1 cellular context compared by ENCODE assay signal in genomic region chr5:154850255-154851062, GRCh38.
TF ChIP-seq lines count a peak whose summit lies in the region.

A gene with protein sequence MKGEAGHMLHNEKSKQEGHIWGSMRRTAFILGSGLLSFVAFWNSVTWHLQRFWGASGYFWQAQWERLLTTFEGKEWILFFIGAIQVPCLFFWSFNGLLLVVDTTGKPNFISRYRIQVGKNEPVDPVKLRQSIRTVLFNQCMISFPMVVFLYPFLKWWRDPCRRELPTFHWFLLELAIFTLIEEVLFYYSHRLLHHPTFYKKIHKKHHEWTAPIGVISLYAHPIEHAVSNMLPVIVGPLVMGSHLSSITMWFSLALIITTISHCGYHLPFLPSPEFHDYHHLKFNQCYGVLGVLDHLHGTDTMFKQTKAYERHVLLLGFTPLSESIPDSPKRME (minus strand): TSS chr5:154850603. CDS start chr5:154838178, 12,425 bp downstream.

TF ChIP-seq in HEK293, 187 proteins besides CTCF, POLR2A, EP300 and RAD21 (continued from another document):
- TF ChIP-seq ZNF792 (tag by site-specific recombination; IDR thresholded peaks at IDR 0.05): no peak
- TF ChIP-seq PRDM10 (tag by site-specific recombination; IDR thresholded peaks at IDR 0.05): peak; percentile 77
- 0 out of 2 replicates have a peak, but pooled peaks have one; percentile 63 for TF ChIP-seq ZNF501 (tag by site-specific recombination; IDR thresholded peaks at IDR 0.05)
- TF ChIP-seq ZNF2 (tag by site-specific recombination; IDR thresholded peaks at IDR 0.05): peak; percentile 60; the same call in 1 of the 2 replicates
- TF ChIP-seq, protein P1, sequence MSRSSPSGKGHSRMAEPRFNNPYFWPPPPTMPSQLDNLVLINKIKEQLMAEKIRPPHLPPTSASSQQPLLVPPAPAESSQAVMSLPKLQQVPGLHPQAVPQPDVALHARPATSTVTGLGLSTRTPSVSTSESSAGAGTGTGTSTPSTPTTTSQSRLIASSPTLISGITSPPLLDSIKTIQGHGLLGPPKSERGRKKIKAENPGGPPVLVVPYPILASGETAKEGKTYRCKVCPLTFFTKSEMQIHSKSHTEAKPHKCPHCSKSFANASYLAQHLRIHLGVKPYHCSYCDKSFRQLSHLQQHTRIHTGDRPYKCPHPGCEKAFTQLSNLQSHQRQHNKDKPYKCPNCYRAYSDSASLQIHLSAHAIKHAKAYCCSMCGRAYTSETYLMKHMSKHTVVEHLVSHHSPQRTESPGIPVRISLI (tag by site-specific recombination; IDR thresholded peaks at IDR 0.05): peak; percentile 99
- no peak for TF ChIP-seq ZNF488 (tag by site-specific recombination; IDR thresholded peaks at IDR 0.05)
- no peak for TF ChIP-seq ZNF529 (tag by site-specific recombination; IDR thresholded peaks at IDR 0.05; ENCODE audit: insufficient replicate concordance)
- peak; percentile 45; the same call in 1 of the 2 replicates for TF ChIP-seq ZFP37 (tag by site-specific recombination; IDR thresholded peaks at IDR 0.05)
- peak; percentile 97 for TF ChIP-seq ZFP69B (tag by site-specific recombination; IDR thresholded peaks at IDR 0.05)
- peak; percentile 49; the same call in 1 of the 2 replicates for TF ChIP-seq PATZ1 (tag by site-specific recombination; IDR thresholded peaks at IDR 0.05)
- TF ChIP-seq ZNF518A (tag by site-specific recombination; conservative IDR thresholded peaks at IDR 0.05; ENCODE audit: low read depth): no peak
- TF ChIP-seq ZFHX2 (tag by site-specific recombination; conservative IDR thresholded peaks at IDR 0.05): peak; percentile 91
- no peak for TF ChIP-seq ZNF133 (tag by site-specific recombination; IDR thresholded peaks at IDR 0.05)
- peak; percentile 52; the same call in 1 of the 2 replicates for TF ChIP-seq ZNF335 (tag by site-specific recombination; conservative IDR thresholded peaks at IDR 0.05)
- TF ChIP-seq ZNF132 (tag by site-specific recombination; IDR thresholded peaks at IDR 0.05; ENCODE audit: borderline replicate concordance): no peak
- TF ChIP-seq ZNF16 (tag by site-specific recombination; IDR thresholded peaks at IDR 0.05; ENCODE audit: low read depth): no peak
- no peak for TF ChIP-seq ZNF202 (tag by site-specific recombination; IDR thresholded peaks at IDR 0.05; ENCODE audit: borderline replicate concordance)
- TF ChIP-seq SCRT2 (tag by site-specific recombination; IDR thresholded peaks at IDR 0.05): peak; percentile 72
- TF ChIP-seq ZNF121 (tag by site-specific recombination; IDR thresholded peaks at IDR 0.05): no peak
- TF ChIP-seq ZNF600 (tag by site-specific recombination; IDR thresholded peaks at IDR 0.05): peak; percentile 95
- TF ChIP-seq, protein P2, sequence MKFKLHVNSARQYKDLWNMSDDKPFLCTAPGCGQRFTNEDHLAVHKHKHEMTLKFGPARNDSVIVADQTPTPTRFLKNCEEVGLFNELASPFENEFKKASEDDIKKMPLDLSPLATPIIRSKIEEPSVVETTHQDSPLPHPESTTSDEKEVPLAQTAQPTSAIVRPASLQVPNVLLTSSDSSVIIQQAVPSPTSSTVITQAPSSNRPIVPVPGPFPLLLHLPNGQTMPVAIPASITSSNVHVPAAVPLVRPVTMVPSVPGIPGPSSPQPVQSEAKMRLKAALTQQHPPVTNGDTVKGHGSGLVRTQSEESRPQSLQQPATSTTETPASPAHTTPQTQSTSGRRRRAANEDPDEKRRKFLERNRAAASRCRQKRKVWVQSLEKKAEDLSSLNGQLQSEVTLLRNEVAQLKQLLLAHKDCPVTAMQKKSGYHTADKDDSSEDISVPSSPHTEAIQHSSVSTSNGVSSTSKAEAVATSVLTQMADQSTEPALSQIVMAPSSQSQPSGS (tag by site-specific recombination; IDR thresholded peaks at IDR 0.05; ENCODE audit: low read depth): 0 out of 2 replicates have a peak, but pooled peaks have one; percentile 26
- peak; percentile 23; the same call in 1 of the 2 replicates for TF ChIP-seq ZBTB17 (tag by site-specific recombination; IDR thresholded peaks at IDR 0.05)
- peak; percentile 91 for TF ChIP-seq ZNF449 (tag by site-specific recombination; IDR thresholded peaks at IDR 0.05)
- peak; percentile 82 for TF ChIP-seq EGR2 (tag by site-specific recombination; IDR thresholded peaks at IDR 0.05; ENCODE audit: low read depth)
